ENCODE assay signal across 1 cellular context in the genomic region with DNA sequence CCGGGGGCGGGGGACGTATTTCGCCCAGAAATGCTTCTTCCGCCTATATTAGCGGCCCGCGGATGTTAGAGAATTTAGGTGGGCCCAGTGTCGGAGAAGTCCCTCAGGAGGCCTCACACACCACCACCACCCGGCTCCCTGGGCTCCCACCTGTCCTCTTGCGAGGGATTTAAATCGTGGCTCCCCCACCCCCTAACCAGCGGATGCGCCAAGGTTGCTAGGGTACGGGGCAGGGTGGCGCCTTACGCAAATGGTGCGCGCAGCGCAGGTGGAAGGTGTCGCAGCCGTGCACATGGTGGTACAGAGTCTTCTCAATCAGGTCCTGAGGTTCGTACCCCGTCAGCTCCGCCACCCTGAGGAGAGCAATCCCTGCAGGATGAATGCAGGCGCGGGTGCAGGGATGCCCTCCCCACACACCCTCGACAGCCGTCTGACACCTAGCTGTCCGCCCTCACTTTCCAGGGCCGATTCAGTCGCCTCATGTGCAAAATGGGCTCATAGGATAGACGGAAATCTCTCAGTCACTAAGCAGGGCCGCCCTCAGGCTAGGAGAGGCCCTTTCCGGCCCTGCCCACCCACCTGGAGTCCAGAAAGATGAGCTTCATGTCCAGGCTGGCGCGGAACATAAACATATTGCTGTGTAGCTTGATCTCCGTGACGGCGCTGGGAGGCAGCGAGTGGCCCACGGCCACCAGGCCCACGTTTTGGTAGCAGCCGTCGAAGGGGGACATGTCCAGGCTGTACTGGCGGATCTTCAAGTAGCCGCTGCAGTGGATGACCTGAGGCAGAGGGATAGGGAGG.
TF ChIP-seq lines count a peak whose summit lies in the region.

No MANE protein-coding gene starts in this region.

TF ChIP-seq in SK-N-SH treated with all-trans-retinoic acid at 6 μM for 48 hours, 23 proteins besides CTCF, POLR2A, EP300 and RAD21 (continued from another document):
- no peak for TF ChIP-seq BACH2 (CRISPR knock-in tag; IDR thresholded peaks at IDR 0.05; ENCODE audit: borderline replicate concordance)
- no peak for TF ChIP-seq TCF4 (CRISPR knock-in tag; IDR thresholded peaks at IDR 0.05; ENCODE audit: borderline replicate concordance)
- TF ChIP-seq CREB5 (CRISPR knock-in tag; IDR thresholded peaks at IDR 0.05; ENCODE audit: low read depth) = no peak
- TF ChIP-seq, protein P1, sequence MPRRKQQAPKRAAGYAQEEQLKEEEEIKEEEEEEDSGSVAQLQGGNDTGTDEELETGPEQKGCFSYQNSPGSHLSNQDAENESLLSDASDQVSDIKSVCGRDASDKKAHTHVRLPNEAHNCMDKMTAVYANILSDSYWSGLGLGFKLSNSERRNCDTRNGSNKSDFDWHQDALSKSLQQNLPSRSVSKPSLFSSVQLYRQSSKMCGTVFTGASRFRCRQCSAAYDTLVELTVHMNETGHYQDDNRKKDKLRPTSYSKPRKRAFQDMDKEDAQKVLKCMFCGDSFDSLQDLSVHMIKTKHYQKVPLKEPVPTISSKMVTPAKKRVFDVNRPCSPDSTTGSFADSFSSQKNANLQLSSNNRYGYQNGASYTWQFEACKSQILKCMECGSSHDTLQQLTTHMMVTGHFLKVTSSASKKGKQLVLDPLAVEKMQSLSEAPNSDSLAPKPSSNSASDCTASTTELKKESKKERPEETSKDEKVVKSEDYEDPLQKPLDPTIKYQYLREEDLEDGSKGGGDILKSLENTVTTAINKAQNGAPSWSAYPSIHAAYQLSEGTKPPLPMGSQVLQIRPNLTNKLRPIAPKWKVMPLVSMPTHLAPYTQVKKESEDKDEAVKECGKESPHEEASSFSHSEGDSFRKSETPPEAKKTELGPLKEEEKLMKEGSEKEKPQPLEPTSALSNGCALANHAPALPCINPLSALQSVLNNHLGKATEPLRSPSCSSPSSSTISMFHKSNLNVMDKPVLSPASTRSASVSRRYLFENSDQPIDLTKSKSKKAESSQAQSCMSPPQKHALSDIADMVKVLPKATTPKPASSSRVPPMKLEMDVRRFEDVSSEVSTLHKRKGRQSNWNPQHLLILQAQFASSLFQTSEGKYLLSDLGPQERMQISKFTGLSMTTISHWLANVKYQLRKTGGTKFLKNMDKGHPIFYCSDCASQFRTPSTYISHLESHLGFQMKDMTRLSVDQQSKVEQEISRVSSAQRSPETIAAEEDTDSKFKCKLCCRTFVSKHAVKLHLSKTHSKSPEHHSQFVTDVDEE (CRISPR knock-in tag; IDR thresholded peaks at IDR 0.05) = no peak
- TF ChIP-seq POU6F1 (CRISPR knock-in tag; IDR thresholded peaks at IDR 0.05; ENCODE audit: borderline replicate concordance, low read depth) = no peak
- no peak for TF ChIP-seq SNAI2 (CRISPR knock-in tag; IDR thresholded peaks at IDR 0.05)
- TF ChIP-seq ESRRG (CRISPR knock-in tag; IDR thresholded peaks at IDR 0.05) = no peak
- no peak for TF ChIP-seq TOX (CRISPR knock-in tag; IDR thresholded peaks at IDR 0.05; ENCODE audit: borderline replicate concordance)
